In genomic region chr15:52180851-52181450, GRCh38 we compare ENCODE assay signal across 9 cellular contexts. TPM values are rescaled to one million over a fixed set of nuclear protein-coding genes. Genes with fewer than 3 reads are reported as not detected.
DNase-seq lines count a peak whose midpoint lies in the region; ATAC-seq and TF ChIP-seq lines count a peak whose summit lies in the region.
"Had no signal": no experiment of that assay in that cellular context is flagged by ENCODE, and none has a peak within 500 bp of the region (broad histone marks: within the 10 kb centered on the region; RNA-seq: fewer than 3 reads in every experiment).

No MANE protein-coding gene starts in this region.

- peak overlapping the region; percentile 89 for H3K27ac Mint-ChIP-seq in T-helper 1 cell treated with Interleukin-12 subunit alpha and Interleukin-12 subunit beta and Interleukin-4 antibody, amounts not matched to agents 30 μg/mL and 1 μg/mL, for 36 hours
- peak overlapping the region; percentile 80 for H3K27ac Mint-ChIP-seq in activated CD4-positive, alpha-beta memory T cell treated with anti-CD3 and anti-CD28 coated beads, Interleukin-2, amount 10 ng/mL, durations not matched to agents 7 days and 5 days
- peak overlapping the region; percentile 95 for H3K27ac Mint-ChIP-seq in stimulated activated effector memory CD8-positive, alpha-beta T cell treated with anti-CD3 and anti-CD28 coated beads, Interleukin-12 subunit alpha, Interleukin-12 subunit beta, amount 100 ng/mL, for 72 hours

- H4K20me1 ChIP-seq in hepatocyte (ENCODE audit: insufficient read depth, poor library complexity, severe bottlenecking) = no peaks in the 10 kb centered on the region

- peaks cover 3% of the 10 kb centered on the region for H3K9me3 Mint-ChIP-seq in T-helper 1 cell treated with Interleukin-12 subunit alpha and Interleukin-12 subunit beta and Interleukin-4 antibody, amounts not matched to agents 30 μg/mL and 1 μg/mL, for 36 hours
- H3K9me3 Mint-ChIP-seq in activated CD4-positive, alpha-beta memory T cell treated with anti-CD3 and anti-CD28 coated beads, Interleukin-2, amount 10 ng/mL, durations not matched to agents 7 days and 5 days = no peaks in the 10 kb centered on the region
- no peaks in the 10 kb centered on the region for H3K9me3 Mint-ChIP-seq in stimulated activated effector memory CD8-positive, alpha-beta T cell treated with anti-CD3 and anti-CD28 coated beads, Interleukin-12 subunit alpha, Interleukin-12 subunit beta, amount 100 ng/mL, for 72 hours

- no peak for ATAC-seq in stimulated activated effector memory CD8-positive, alpha-beta T cell treated with anti-CD3 and anti-CD28 coated beads, Interleukin-12 subunit alpha, Interleukin-12 subunit beta, amount 100 ng/mL, for 72 hours
- no peak for ATAC-seq in HG03095 (IDR thresholded peaks at IDR 0.05; ENCODE audit: unreplicated experiment)
- no peak for ATAC-seq in GM18520 (IDR thresholded peaks at IDR 0.05; ENCODE audit: unreplicated experiment)

- H3K4me2 ChIP-seq in hepatocyte = peak overlapping the region; percentile 99

- CTCF ChIA-PET in activated CD4-positive, alpha-beta memory T cell treated with anti-CD3 and anti-CD28 coated beads, Interleukin-2, amount 10 ng/mL, durations not matched to agents 7 days and 5 days (lab: Charles Lee) = interaction anchor here (1.5 to 3.2 kb wide), 5 partner anchors 10 to 46 kb away, joined by 7 to 24 read pairs (median 12); no protein-coding TSS in a partner anchor

- no peaks in the 10 kb centered on the region for H3K27me3 ChIP-seq in hepatocyte
- H3K27me3 ChIP-seq: thyroid gland had no signal

- H3K27me3 Mint-ChIP-seq in T-helper 1 cell treated with Interleukin-12 subunit alpha and Interleukin-12 subunit beta and Interleukin-4 antibody, amounts not matched to agents 30 μg/mL and 1 μg/mL, for 36 hours (ENCODE audit: low read depth) = no peaks in the 10 kb centered on the region
- no peaks in the 10 kb centered on the region for H3K27me3 Mint-ChIP-seq in activated CD4-positive, alpha-beta memory T cell treated with anti-CD3 and anti-CD28 coated beads, Interleukin-2, amount 10 ng/mL, durations not matched to agents 7 days and 5 days

- TF ChIP-seq CTCF in hepatocyte (IDR thresholded peaks at IDR 0.05; ENCODE audit: poor library complexity) = no peak

- no peak overlapping the region for H3K27ac ChIP-seq in hepatocyte

- H3K4me3 ChIP-seq in hepatocyte = no peak overlapping the region

- WGBS in hepatocyte (ENCODE audit: low lambda C conversion rate, missing lambda C conversion rate) = 82% methylated on average over 10 of the region's 10 CpGs

- no peaks in the 10 kb centered on the region for H3K9me2 ChIP-seq in hepatocyte (replicated peaks; ENCODE audit: insufficient read depth)

- peak overlapping the region; percentile 90 for H3K4me3 Mint-ChIP-seq in T-helper 1 cell treated with Interleukin-12 subunit alpha and Interleukin-12 subunit beta and Interleukin-4 antibody, amounts not matched to agents 30 μg/mL and 1 μg/mL, for 36 hours
- peak overlapping the region; percentile 81 for H3K4me3 Mint-ChIP-seq in activated CD4-positive, alpha-beta memory T cell treated with anti-CD3 and anti-CD28 coated beads, Interleukin-2, amount 10 ng/mL, durations not matched to agents 7 days and 5 days
- H3K4me3 Mint-ChIP-seq in stimulated activated effector memory CD8-positive, alpha-beta T cell treated with anti-CD3 and anti-CD28 coated beads, Interleukin-12 subunit alpha, Interleukin-12 subunit beta, amount 100 ng/mL, for 72 hours = peak overlapping the region; percentile 85

- peaks cover 11% of the 10 kb centered on the region for H3K4me1 ChIP-seq in hepatocyte (ENCODE audit: insufficient read depth)

- H3K79me2 ChIP-seq in hepatocyte = peaks cover 9% of the 10 kb centered on the region

- H3K36me3 ChIP-seq in hepatocyte (replicated peaks; ENCODE audit: insufficient read depth, low read depth) = no peaks in the 10 kb centered on the region
- H3K36me3 ChIP-seq: thyroid gland had no signal

- H2AFZ ChIP-seq in hepatocyte = peak overlapping the region; percentile 66

- no peaks in the 10 kb centered on the region for H3K9me3 ChIP-seq in hepatocyte (ENCODE audit: low read depth)
- H3K9me3 ChIP-seq: thyroid gland had no signal

- peaks cover 5% of the 10 kb centered on the region for H3K36me3 Mint-ChIP-seq in T-helper 1 cell treated with Interleukin-12 subunit alpha and Interleukin-12 subunit beta and Interleukin-4 antibody, amounts not matched to agents 30 μg/mL and 1 μg/mL, for 36 hours (ENCODE audit: low read depth)
- peaks cover 9% of the 10 kb centered on the region for H3K36me3 Mint-ChIP-seq in activated CD4-positive, alpha-beta memory T cell treated with anti-CD3 and anti-CD28 coated beads, Interleukin-2, amount 10 ng/mL, durations not matched to agents 7 days and 5 days (ENCODE audit: low read depth)
- H3K36me3 Mint-ChIP-seq in stimulated activated effector memory CD8-positive, alpha-beta T cell treated with anti-CD3 and anti-CD28 coated beads, Interleukin-12 subunit alpha, Interleukin-12 subunit beta, amount 100 ng/mL, for 72 hours = no peaks in the 10 kb centered on the region

- POLR2A ChIA-PET in activated CD4-positive, alpha-beta memory T cell treated with anti-CD3 and anti-CD28 coated beads, Interleukin-2, amount 10 ng/mL, durations not matched to agents 7 days and 5 days (lab: Charles Lee) = interaction anchor here (0.7 to 3.7 kb wide), 10 partner anchors 10 to 161 kb away, joined by 3 to 31 read pairs (median 12); no protein-coding TSS in a partner anchor

- no peak for DNase-seq in T-helper 1 cell
- no peak for DNase-seq in activated CD4-positive, alpha-beta memory T cell treated with anti-CD3 and anti-CD28 coated beads, Interleukin-2, amount 10 ng/mL, durations not matched to agents 7 days and 5 days
- no peak for DNase-seq in hepatocyte (ENCODE audit: low spot score)
- DNase-seq in stimulated activated effector memory CD8-positive, alpha-beta T cell treated with anti-CD3 and anti-CD28 coated beads, Interleukin-12 subunit alpha, Interleukin-12 subunit beta, amount 100 ng/mL, for 72 hours (ENCODE audit: low spot score in 2 of 2) = no peak
- DNase-seq in stimulated activated CD4-positive, alpha-beta T cell treated with anti-CD3 and anti-CD28 coated beads, Interleukin-4, amount 100 ng/mL, for 4 hours = no peak

- H3K4me1 Mint-ChIP-seq in T-helper 1 cell treated with Interleukin-12 subunit alpha and Interleukin-12 subunit beta and Interleukin-4 antibody, amounts not matched to agents 30 μg/mL and 1 μg/mL, for 36 hours (ENCODE audit: low read depth) = peaks cover 29% of the 10 kb centered on the region
- peaks cover 37% of the 10 kb centered on the region for H3K4me1 Mint-ChIP-seq in activated CD4-positive, alpha-beta memory T cell treated with anti-CD3 and anti-CD28 coated beads, Interleukin-2, amount 10 ng/mL, durations not matched to agents 7 days and 5 days
- peaks cover 37% of the 10 kb centered on the region for H3K4me1 Mint-ChIP-seq in stimulated activated effector memory CD8-positive, alpha-beta T cell treated with anti-CD3 and anti-CD28 coated beads, Interleukin-12 subunit alpha, Interleukin-12 subunit beta, amount 100 ng/mL, for 72 hours

RNA-seq across cellular contexts. Expression of gene GNB5, which starts 10.2 kb away (rescaled TPM):
- total RNA-seq in activated CD4-positive, alpha-beta memory T cell treated with anti-CD3 and anti-CD28 coated beads, Interleukin-2, amount 10 ng/mL, durations not matched to agents 7 days and 5 days = 10 to 100 TPM; 35.4 to 35.5 TPM
- 18.9 and 21.6 TPM in 2 replicates for total RNA-seq in hepatocyte
- polyA plus RNA-seq in hepatocyte = 20.1 and 21.3 TPM in 2 replicates
